Comparison of ENCODE assay signal across 8 cellular contexts in the genomic region with DNA sequence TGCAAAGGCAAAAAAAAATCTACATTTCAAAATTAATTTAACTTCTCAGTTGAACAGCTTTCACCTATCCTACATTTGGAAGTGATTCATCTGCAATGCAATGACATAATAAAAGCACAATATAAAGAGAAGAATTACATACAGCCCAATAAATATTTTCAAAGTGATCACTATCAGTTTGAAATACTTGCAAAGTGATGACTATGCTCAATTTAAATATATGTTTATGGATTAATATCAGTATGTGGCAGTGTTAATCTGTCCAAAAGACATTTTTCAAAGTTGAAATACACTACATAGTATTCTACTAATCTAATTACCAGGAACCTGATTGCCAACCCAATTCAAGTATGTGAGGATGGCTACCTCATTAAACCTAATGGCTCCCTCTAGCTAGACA.
"Had no signal": no experiment of that assay in that cellular context is flagged by ENCODE, and none has a peak within 500 bp of the region (broad histone marks: within the 10 kb centered on the region; RNA-seq: fewer than 3 reads in every experiment).

No MANE protein-coding gene starts in this region.

- H3K4me2 ChIP-seq: KMS-11 had no signal

- H2AFZ ChIP-seq: GM23248 had no signal

- FAIRE-seq: HTR-8/SVneo had no signal

- DNase-seq: GM23248, GOT3, H7, Karpas-422, KBM-7 had no signal

- H3K36me3 ChIP-seq: HAP-1 had no signal

- H3K27ac ChIP-seq: GM23248, KMS-11 had no signal

- H3K9ac ChIP-seq: GM23248, KMS-11 had no signal

- H3K4me3 ChIP-seq: GM23248, HAP-1 had no signal

- H3K4me1 ChIP-seq: HAP-1 had no signal

- H3K9me3 ChIP-seq: HAP-1 had no signal
